ENCODE assay signal across 1 cellular context in genomic region chr15:44726568-44727461, GRCh38.
A peak's percentile ranks its signal among the peaks of the same experiment; 100 is the strongest.
TF ChIP-seq lines count a peak whose summit lies in the region.

No MANE protein-coding gene starts in this region.

TF ChIP-seq in HEK293, 187 proteins besides CTCF, POLR2A, EP300 and RAD21 (continued from another document and continues in another):
- TF ChIP-seq PATZ1 (tag by site-specific recombination; IDR thresholded peaks at IDR 0.05) (no peak), ZNF521 (tag by site-specific recombination; IDR thresholded peaks at IDR 0.05) (no peak), ZNF404 (tag by site-specific recombination; IDR thresholded peaks at IDR 0.05) (no peak), ZNF529 (tag by site-specific recombination; IDR thresholded peaks at IDR 0.05; ENCODE audit: insufficient replicate concordance) (no peak), ZNF514 (tag by site-specific recombination; IDR thresholded peaks at IDR 0.05) (no peak), HOXA7 (CRISPR knock-in tag; IDR thresholded peaks at IDR 0.05; ENCODE audit: borderline replicate concordance) (no peak), ZNF221 (tag by site-specific recombination; IDR thresholded peaks at IDR 0.05; ENCODE audit: borderline replicate concordance) (no peak), ZBTB26 (tag by site-specific recombination; optimal IDR thresholded peaks at IDR 0.05) (no peak), MZF1 (tag by site-specific recombination; IDR thresholded peaks at IDR 0.05; ENCODE audit: borderline replicate concordance) (no peak), ZSCAN18 (tag by site-specific recombination; IDR thresholded peaks at IDR 0.05) (no peak), ZNF398 (tag by site-specific recombination; IDR thresholded peaks at IDR 0.05) (0 out of 2 replicates have a peak, but pooled peaks have one; percentile 6), ZSCAN16 (tag by site-specific recombination; IDR thresholded peaks at IDR 0.05) (no peak), ZNF138 (tag by site-specific recombination; IDR thresholded peaks at IDR 0.05; ENCODE audit: borderline replicate concordance) (no peak), HIC1 (tag by site-specific recombination; IDR thresholded peaks at IDR 0.05) (no peak), ZNF660 (tag by site-specific recombination; IDR thresholded peaks at IDR 0.05) (peak; percentile 58; the same call in 1 of the 2 replicates), ZBTB49 (tag by site-specific recombination; IDR thresholded peaks at IDR 0.05; ENCODE audit: low read depth) (no peak), ZNF214 (tag by site-specific recombination; IDR thresholded peaks at IDR 0.05; ENCODE audit: borderline replicate concordance) (no peak), ZNF311 (tag by site-specific recombination; IDR thresholded peaks at IDR 0.05; ENCODE audit: borderline replicate concordance) (no peak), ZBTB7A (tag by site-specific recombination; IDR thresholded peaks at IDR 0.05; ENCODE audit: low read depth) (no peak), ZNF114 (tag by site-specific recombination; IDR thresholded peaks at IDR 0.05) (no peak), ZBTB21 (tag by site-specific recombination; IDR thresholded peaks at IDR 0.05) (no peak), ZNF211 (tag by site-specific recombination; IDR thresholded peaks at IDR 0.05; ENCODE audit: low read depth) (no peak), ZNF112 (tag by site-specific recombination; IDR thresholded peaks at IDR 0.05) (no peak), ZNF707 (tag by site-specific recombination; IDR thresholded peaks at IDR 0.05) (no peak), SP7 (tag by site-specific recombination; IDR thresholded peaks at IDR 0.05) (peak; percentile 77; the same call in 1 of the 2 replicates), ZSCAN23 (tag by site-specific recombination; IDR thresholded peaks at IDR 0.05) (no peak), SALL2 (tag by site-specific recombination; IDR thresholded peaks at IDR 0.05; ENCODE audit: borderline replicate concordance) (no peak), ZFP69B (tag by site-specific recombination; IDR thresholded peaks at IDR 0.05) (peak; percentile 94), ZNF366 (tag by site-specific recombination; conservative IDR thresholded peaks at IDR 0.05) (0 out of 2 replicates have a peak, but pooled peaks have one; percentile 23), KLF1 (tag by site-specific recombination; IDR thresholded peaks at IDR 0.05) (no peak), MYNN (tag by site-specific recombination; IDR thresholded peaks at IDR 0.05; ENCODE audit: borderline replicate concordance) (no peak), ZNF561 (tag by site-specific recombination; IDR thresholded peaks at IDR 0.05; ENCODE audit: borderline replicate concordance) (no peak), ZNF658 (tag by site-specific recombination; IDR thresholded peaks at IDR 0.05) (no peak), YY2 (tag by site-specific recombination; IDR thresholded peaks at IDR 0.05) (no peak), ZNF629 (tag by site-specific recombination; IDR thresholded peaks at IDR 0.05) (peak; percentile 53), BCL11A (tag by site-specific recombination; IDR thresholded peaks at IDR 0.05; ENCODE audit: low read depth) (no peak), HOXC10 (CRISPR knock-in tag; IDR thresholded peaks at IDR 0.05) (no peak), ZNF23 (tag by site-specific recombination; IDR thresholded peaks at IDR 0.05; ENCODE audit: borderline replicate concordance) (no peak), ZNF223 (tag by site-specific recombination; IDR thresholded peaks at IDR 0.05) (no peak), ZNF248 (tag by site-specific recombination; IDR thresholded peaks at IDR 0.05) (no peak), ZBTB17 (tag by site-specific recombination; IDR thresholded peaks at IDR 0.05) (peak; percentile 86), ZBTB20 (tag by site-specific recombination; IDR thresholded peaks at IDR 0.05) (peak; percentile 21; the same call in 1 of the 2 replicates), ZNF558 (tag by site-specific recombination; IDR thresholded peaks at IDR 0.05) (no peak), ZNF24 (tag by site-specific recombination; IDR thresholded peaks at IDR 0.05) (no peak), PBX3 (CRISPR knock-in tag; IDR thresholded peaks at IDR 0.05) (no peak)
- TF ChIP-seq, protein P1, sequence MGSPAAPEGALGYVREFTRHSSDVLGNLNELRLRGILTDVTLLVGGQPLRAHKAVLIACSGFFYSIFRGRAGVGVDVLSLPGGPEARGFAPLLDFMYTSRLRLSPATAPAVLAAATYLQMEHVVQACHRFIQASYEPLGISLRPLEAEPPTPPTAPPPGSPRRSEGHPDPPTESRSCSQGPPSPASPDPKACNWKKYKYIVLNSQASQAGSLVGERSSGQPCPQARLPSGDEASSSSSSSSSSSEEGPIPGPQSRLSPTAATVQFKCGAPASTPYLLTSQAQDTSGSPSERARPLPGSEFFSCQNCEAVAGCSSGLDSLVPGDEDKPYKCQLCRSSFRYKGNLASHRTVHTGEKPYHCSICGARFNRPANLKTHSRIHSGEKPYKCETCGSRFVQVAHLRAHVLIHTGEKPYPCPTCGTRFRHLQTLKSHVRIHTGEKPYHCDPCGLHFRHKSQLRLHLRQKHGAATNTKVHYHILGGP (tag by site-specific recombination; IDR thresholded peaks at IDR 0.05) = no peak
- TF ChIP-seq, protein P2, sequence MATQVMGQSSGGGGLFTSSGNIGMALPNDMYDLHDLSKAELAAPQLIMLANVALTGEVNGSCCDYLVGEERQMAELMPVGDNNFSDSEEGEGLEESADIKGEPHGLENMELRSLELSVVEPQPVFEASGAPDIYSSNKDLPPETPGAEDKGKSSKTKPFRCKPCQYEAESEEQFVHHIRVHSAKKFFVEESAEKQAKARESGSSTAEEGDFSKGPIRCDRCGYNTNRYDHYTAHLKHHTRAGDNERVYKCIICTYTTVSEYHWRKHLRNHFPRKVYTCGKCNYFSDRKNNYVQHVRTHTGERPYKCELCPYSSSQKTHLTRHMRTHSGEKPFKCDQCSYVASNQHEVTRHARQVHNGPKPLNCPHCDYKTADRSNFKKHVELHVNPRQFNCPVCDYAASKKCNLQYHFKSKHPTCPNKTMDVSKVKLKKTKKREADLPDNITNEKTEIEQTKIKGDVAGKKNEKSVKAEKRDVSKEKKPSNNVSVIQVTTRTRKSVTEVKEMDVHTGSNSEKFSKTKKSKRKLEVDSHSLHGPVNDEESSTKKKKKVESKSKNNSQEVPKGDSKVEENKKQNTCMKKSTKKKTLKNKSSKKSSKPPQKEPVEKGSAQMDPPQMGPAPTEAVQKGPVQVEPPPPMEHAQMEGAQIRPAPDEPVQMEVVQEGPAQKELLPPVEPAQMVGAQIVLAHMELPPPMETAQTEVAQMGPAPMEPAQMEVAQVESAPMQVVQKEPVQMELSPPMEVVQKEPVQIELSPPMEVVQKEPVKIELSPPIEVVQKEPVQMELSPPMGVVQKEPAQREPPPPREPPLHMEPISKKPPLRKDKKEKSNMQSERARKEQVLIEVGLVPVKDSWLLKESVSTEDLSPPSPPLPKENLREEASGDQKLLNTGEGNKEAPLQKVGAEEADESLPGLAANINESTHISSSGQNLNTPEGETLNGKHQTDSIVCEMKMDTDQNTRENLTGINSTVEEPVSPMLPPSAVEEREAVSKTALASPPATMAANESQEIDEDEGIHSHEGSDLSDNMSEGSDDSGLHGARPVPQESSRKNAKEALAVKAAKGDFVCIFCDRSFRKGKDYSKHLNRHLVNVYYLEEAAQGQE (tag by site-specific recombination; IDR thresholded peaks at IDR 0.05) = no peak
- TF ChIP-seq, protein P3, sequence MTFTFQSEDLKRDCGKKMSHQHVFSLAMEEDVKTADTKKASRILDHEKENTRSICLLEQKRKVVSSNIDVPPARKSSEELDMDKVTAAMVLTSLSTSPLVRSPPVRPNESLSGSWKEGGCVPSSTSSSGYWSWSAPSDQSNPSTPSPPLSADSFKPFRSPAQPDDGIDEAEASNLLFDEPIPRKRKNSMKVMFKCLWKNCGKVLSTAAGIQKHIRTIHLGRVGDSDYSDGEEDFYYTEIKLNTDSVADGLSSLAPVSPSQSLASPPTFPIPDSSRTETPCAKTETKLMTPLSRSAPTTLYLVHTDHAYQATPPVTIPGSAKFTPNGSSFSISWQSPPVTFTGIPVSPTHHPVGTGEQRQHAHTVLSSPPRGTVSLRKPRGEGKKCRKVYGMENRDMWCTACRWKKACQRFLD (tag by site-specific recombination; IDR thresholded peaks at IDR 0.05) = no peak
